Comparison of ENCODE assay signal across 22 cellular contexts in genomic region chr2:211931314-211931713, GRCh38.
"Had no signal": no experiment of that assay in that cellular context is flagged by ENCODE, and none has a peak within 500 bp of the region (broad histone marks: within the 10 kb centered on the region; RNA-seq: fewer than 3 reads in every experiment).

No MANE protein-coding gene starts in this region.

- H3K27ac ChIP-seq: colonic mucosa, hepatocyte, left lung, neutrophil, ovary, prostate gland, thyroid gland, upper lobe of right lung had no signal

- ATAC-seq: activated CD8-positive, alpha-beta memory T cell treated with anti-CD3 and anti-CD28 coated beads, Interleukin-2, amount 10 ng/mL, durations not matched to agents 7 days and 5 days; activated CD8-positive, alpha-beta T cell treated with anti-CD3 and anti-CD28 coated beads for 36 hours; effector memory CD8-positive, alpha-beta T cell; left lung; natural killer cell treated with Interleukin-12 subunit alpha and Interleukin-12 subunit beta and Interleukin-15 and Interleukin-18, amount 100 ng/mL, for 72 hours; right cardiac atrium; stimulated activated naive CD8-positive, alpha-beta T cell treated with anti-CD3 and anti-CD28 coated beads, Interleukin-15, Interleukin-2, amounts not matched to agents 100 U/mL and 50 U/mL, for 24 hours; upper lobe of right lung had no signal

- H3K4me2 ChIP-seq: hepatocyte had no signal

- H3K9me3 ChIP-seq: colonic mucosa, left lung, neutrophil, ovary, prostate gland, thyroid gland, upper lobe of right lung had no signal

- H3K79me2 ChIP-seq: hepatocyte had no signal

- H3K27me3 ChIP-seq: colonic mucosa, hepatocyte, left lung, neutrophil, ovary, thyroid gland, upper lobe of right lung had no signal

- H3K36me3 ChIP-seq: colonic mucosa, left lung, neutrophil, ovary, prostate gland, thyroid gland, upper lobe of right lung had no signal

- H2AFZ ChIP-seq: hepatocyte had no signal

- DNase-seq: activated CD4-positive, alpha-beta T cell treated with anti-CD3 and anti-CD28 coated beads, Interleukin-2, amount 10 ng/mL, durations not matched to agents 7 days and 5 days; activated CD4-positive, CD25-positive, alpha-beta regulatory T cell treated with anti-CD3 and anti-CD28 coated beads, Interleukin-2, amount 50 U/mL, for 72 hours; activated CD8-positive, alpha-beta memory T cell treated with anti-CD3 and anti-CD28 coated beads, Interleukin-2, amount 10 ng/mL, durations not matched to agents 7 days and 5 days; activated CD8-positive, alpha-beta T cell treated with anti-CD3 and anti-CD28 coated beads for 36 hours; activated gamma-delta T cell treated with Interleukin-2 at 50 U/mL for 16 hours; aorta; colonic mucosa; dorsolateral prefrontal cortex; effector memory CD8-positive, alpha-beta T cell; immature natural killer cell; kidney glomerular epithelial cell; left lung; ovary; right cardiac atrium; stimulated activated CD4-positive, alpha-beta T cell treated with anti-CD3 and anti-CD28 coated beads, Interleukin-4, amount 100 ng/mL, for 24 hours; stimulated activated naive CD8-positive, alpha-beta T cell treated with anti-CD3 and anti-CD28 coated beads, Interleukin-15, Interleukin-2, amounts not matched to agents 100 U/mL and 50 U/mL, for 24 hours; thyroid gland; upper lobe of right lung had no signal

- H3K4me3 ChIP-seq: colonic mucosa, hepatocyte, left lung, ovary, prostate gland, thyroid gland, upper lobe of right lung had no signal

- H3K4me1 ChIP-seq: colonic mucosa, left lung, prostate gland, thyroid gland, upper lobe of right lung had no signal
